In the genomic region with DNA sequence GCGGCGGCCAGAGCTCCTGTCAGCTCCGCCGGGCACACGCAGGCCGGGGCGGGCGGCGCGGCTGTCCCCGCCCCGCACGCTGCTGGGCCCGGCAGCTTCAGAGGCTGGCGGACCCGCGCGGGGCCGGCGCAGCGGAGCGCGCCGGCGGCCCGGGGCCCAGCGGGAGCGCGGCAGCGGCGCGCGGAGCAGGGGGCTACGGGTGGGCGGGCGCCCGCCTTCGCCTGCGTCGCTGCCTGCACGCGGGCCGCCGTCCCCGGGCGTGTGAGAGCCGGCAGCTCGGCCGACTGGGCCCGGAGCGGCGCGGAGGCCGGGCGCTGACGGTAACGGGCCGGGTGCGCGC, we compare ENCODE assay signal across 8 cellular contexts. TPM values are rescaled to one million over a fixed set of nuclear protein-coding genes. Genes with fewer than 3 reads are reported as not detected.
DNase-seq lines count a peak whose midpoint lies in the region; ATAC-seq and TF ChIP-seq lines count a peak whose summit lies in the region.

No MANE protein-coding gene starts in this region.

- peak overlapping the region; percentile 82 to 87 for H3K4me3 ChIP-seq in right atrium auricular region
- H3K4me3 ChIP-seq in kidney epithelial cell (ENCODE audit: low read depth, low read length) = peak overlapping the region; percentile 75
- H3K4me3 ChIP-seq in urinary bladder (ENCODE audit: low read depth, low read length) = peak overlapping the region; percentile 81

- peaks cover 31% of the 10 kb centered on the region for H3K36me3 ChIP-seq in right atrium auricular region
- H3K36me3 ChIP-seq in kidney epithelial cell (ENCODE audit: control insufficient read depth, insufficient read depth, low read length) = peaks cover 5% of the 10 kb centered on the region
- no peaks in the 10 kb centered on the region for H3K36me3 ChIP-seq in urinary bladder (ENCODE audit: insufficient read depth)

- no peaks in the 10 kb centered on the region for H3K9me3 ChIP-seq in right atrium auricular region

- no peaks in the 10 kb centered on the region for H3K9me3 Mint-ChIP-seq in activated T-helper 17 cell treated with anti-CD3 and anti-CD28 coated beads, Interleukin-2, amount 50 U/mL, for 72 hours

- WGBS in urinary bladder = under 1% methylated on average over 60 of the region's 60 CpGs

- H3K27ac Mint-ChIP-seq in activated T-helper 17 cell treated with anti-CD3 and anti-CD28 coated beads, Interleukin-2, amount 50 U/mL, for 72 hours = peak overlapping the region; percentile 85

- H3K4me3 Mint-ChIP-seq in activated T-helper 17 cell treated with anti-CD3 and anti-CD28 coated beads, Interleukin-2, amount 50 U/mL, for 72 hours = peak overlapping the region; percentile 89

- H3K4me1 Mint-ChIP-seq in activated T-helper 17 cell treated with anti-CD3 and anti-CD28 coated beads, Interleukin-2, amount 50 U/mL, for 72 hours = peaks cover 18% of the 10 kb centered on the region

- ATAC-seq in left ventricle myocardium superior = no peak
- ATAC-seq in activated T-helper 17 cell treated with anti-CD3 and anti-CD28 coated beads, Interleukin-2, amount 50 U/mL, for 72 hours (replicated peaks) = no peak
- no peak for ATAC-seq in GM18909 (IDR thresholded peaks at IDR 0.05; ENCODE audit: poor library complexity, unreplicated experiment)

- H3K27me3 Mint-ChIP-seq in activated T-helper 17 cell treated with anti-CD3 and anti-CD28 coated beads, Interleukin-2, amount 50 U/mL, for 72 hours = no peaks in the 10 kb centered on the region

- H3K4me1 ChIP-seq in right atrium auricular region (peaks cover 0 to 34% of the 10 kb centered on the region in 2 donors), urinary bladder (ENCODE audit: insufficient read depth) (no peaks in the 10 kb centered on the region)

- intact Hi-C loops in left ventricle myocardium superior (cut with micrococcal nuclease) = no loop called here

- DNase-seq in right atrium auricular region (ENCODE audit: low spot score) = no peak
- DNase-seq in left ventricle myocardium superior = no peak
- DNase-seq in kidney epithelial cell (ENCODE audit: low read depth) = no peak
- no peak for DNase-seq in SW 1271 (lab: John Stamatoyannopoulos, UW)
- DNase-seq in kidney tubule cell (ENCODE audit: low spot score) = no peak

- H3K27ac ChIP-seq in right atrium auricular region (peak overlapping the region; percentile 92 to 96), urinary bladder (ENCODE audit: low read depth) (peak overlapping the region; percentile 90)

- no peaks in the 10 kb centered on the region for H3K27me3 ChIP-seq in right atrium auricular region
- no peaks in the 10 kb centered on the region for H3K27me3 ChIP-seq in kidney epithelial cell (ENCODE audit: control insufficient read depth, insufficient read depth, low read length)

- peaks cover 48% of the 10 kb centered on the region for H3K36me3 Mint-ChIP-seq in activated T-helper 17 cell treated with anti-CD3 and anti-CD28 coated beads, Interleukin-2, amount 50 U/mL, for 72 hours (ENCODE audit: low read depth)

- TF ChIP-seq CTCF in right atrium auricular region (IDR thresholded peaks at IDR 0.05) (no peak), kidney epithelial cell (IDR thresholded peaks at IDR 0.05; ENCODE audit: insufficient read depth, low read length, poor library complexity, severe bottlenecking) (no peak)

RNA-seq across cellular contexts. Expression of a gene that starts 0.5 kb away (rescaled TPM):
- total RNA-seq in right atrium auricular region = 10 to 100 TPM; 41.7 to 42.3 TPM
- 146 TPM for total RNA-seq in left ventricle myocardium superior
- total RNA-seq in activated T-helper 17 cell treated with anti-CD3 and anti-CD28 coated beads, Interleukin-2, amount 50 U/mL, for 72 hours = 100 to 1,000 TPM; 121 to 127 TPM
- 31.1 and 33.3 TPM in 2 replicates for total RNA-seq in kidney epithelial cell
- 19.4 TPM for total RNA-seq in urinary bladder
- polyA plus RNA-seq in urinary bladder = 31.4 TPM

RNA-seq across cellular contexts. Expression of a gene that starts 18.3 kb away (rescaled TPM):
- total RNA-seq in right atrium auricular region (10 to 100 TPM in 1 of 2 donors, 1 to 10 TPM in 1; 9.3 to 14.9 TPM), left ventricle myocardium superior (15.4 TPM), kidney epithelial cell (15.1 and 15.6 TPM in 2 replicates), urinary bladder (27.0 TPM)
- total RNA-seq in activated T-helper 17 cell treated with anti-CD3 and anti-CD28 coated beads, Interleukin-2, amount 50 U/mL, for 72 hours = 100 to 1,000 TPM in 1 of 2 donors, 10 to 100 TPM in 1; 98.5 to 122 TPM
- polyA plus RNA-seq in urinary bladder = 30.0 TPM

RNA-seq across cellular contexts. Expression of a gene that starts 29.7 kb away (rescaled TPM):
- 10 to 100 TPM; 14.9 to 17.9 TPM for total RNA-seq in right atrium auricular region
- 15.0 TPM for total RNA-seq in left ventricle myocardium superior
- 10 to 100 TPM; 15.9 to 19.0 TPM for total RNA-seq in activated T-helper 17 cell treated with anti-CD3 and anti-CD28 coated beads, Interleukin-2, amount 50 U/mL, for 72 hours
- total RNA-seq in kidney epithelial cell = 20.0 and 24.4 TPM in 2 replicates
- 6.8 TPM for total RNA-seq in urinary bladder
- 9.7 TPM for polyA plus RNA-seq in urinary bladder

RNA-seq across cellular contexts. Expression of a gene that starts 32.5 kb away (rescaled TPM):
- total RNA-seq in right atrium auricular region = 10 to 100 TPM; 17.4 to 19.0 TPM
- total RNA-seq in left ventricle myocardium superior = 24.4 TPM
- 100 to 1,000 TPM; 101 to 103 TPM for total RNA-seq in activated T-helper 17 cell treated with anti-CD3 and anti-CD28 coated beads, Interleukin-2, amount 50 U/mL, for 72 hours
- 50.1 and 62.7 TPM in 2 replicates for total RNA-seq in kidney epithelial cell
- total RNA-seq in urinary bladder = 37.2 TPM
- 110 TPM for polyA plus RNA-seq in urinary bladder

RNA-seq across cellular contexts. Expression of a gene that starts 34.2 kb away (rescaled TPM):
- total RNA-seq in right atrium auricular region = 10 to 100 TPM; 57.1 to 82.8 TPM
- 49.9 TPM for total RNA-seq in left ventricle myocardium superior
- 100 to 1,000 TPM; 605 to 771 TPM for total RNA-seq in activated T-helper 17 cell treated with anti-CD3 and anti-CD28 coated beads, Interleukin-2, amount 50 U/mL, for 72 hours
- 103 and 124 TPM in 2 replicates for total RNA-seq in kidney epithelial cell
- 10.5 TPM for total RNA-seq in urinary bladder
- 53.7 TPM for polyA plus RNA-seq in urinary bladder
